ENCODE assay signal across 10 cellular contexts in the genomic region with DNA sequence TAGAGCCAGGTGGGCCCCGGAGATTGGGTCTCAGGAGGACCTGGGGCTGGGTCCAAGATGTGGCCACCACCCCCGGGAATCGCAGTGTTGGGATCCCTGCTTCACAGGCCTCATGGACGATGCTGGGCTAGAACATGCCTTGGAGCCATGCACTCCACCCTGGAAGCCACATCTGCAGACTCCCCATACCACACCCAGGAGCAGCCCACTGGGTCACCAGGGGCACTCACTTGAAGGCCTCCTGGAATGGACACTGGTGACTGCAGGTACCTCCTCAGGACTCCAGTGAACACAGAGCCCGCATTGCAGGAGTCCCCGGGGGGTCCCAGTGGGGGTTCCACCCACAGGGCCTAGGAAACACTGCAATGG. TPM values are rescaled to one million over a fixed set of nuclear protein-coding genes. Genes with fewer than 3 reads are reported as not detected.
A peak's percentile ranks its signal among the peaks of the same experiment; 100 is the strongest.
DNase-seq lines count a peak whose midpoint lies in the region; ATAC-seq and TF ChIP-seq lines count a peak whose summit lies in the region.
"Had no signal": no experiment of that assay in that cellular context is flagged by ENCODE, and none has a peak within 500 bp of the region (broad histone marks: within the 10 kb centered on the region; RNA-seq: fewer than 3 reads in every experiment).

No MANE protein-coding gene starts in this region.

- WGBS in IMR-90 (ENCODE audit: extremely low coverage in 2 of 2, insufficient read length in 1 of 2), 2 experiments = 67% methylated on average over 1 of the region's 6 CpGs; no CpG with 5 or more reads in 1 of the 2 experiments
- 40% methylated on average over 5 of the region's 6 CpGs for WGBS in mammary epithelial cell (ENCODE audit: low coverage, missing lambda C conversion rate)
- no CpG with 5 or more reads among the region's 6 CpGs for WGBS in neuronal stem cell (ENCODE audit: extremely low coverage in 2 of 2, insufficient read length in 2 of 2, insufficient replicate concordance in 1 of 2), 2 donors

- H3K36me3 ChIP-seq in IMR-90 (ENCODE audit: control insufficient read depth, insufficient read depth, low read length) = no peaks in the 10 kb centered on the region
- H3K36me3 ChIP-seq in mammary epithelial cell (ENCODE audit: insufficient read depth, low read length) = no peaks in the 10 kb centered on the region
- H3K36me3 ChIP-seq in neuronal stem cell (replicated peaks in 1 of 2; ENCODE audit: control insufficient read depth in 2 of 2, insufficient read depth in 2 of 2, low read length in 2 of 2) = peaks cover 15 to 16% of the 10 kb centered on the region in 2 donors

- peaks cover 23% of the 10 kb centered on the region for H3K4me1 Mint-ChIP-seq in T-helper 1 cell treated with Interleukin-12 subunit alpha and Interleukin-12 subunit beta and Interleukin-4 antibody, amounts not matched to agents 30 μg/mL and 1 μg/mL, for 36 hours (ENCODE audit: low read depth)

- H2BK120ac ChIP-seq in IMR-90 (ENCODE audit: low read depth, low read length) (no peak overlapping the region), neuronal stem cell (ENCODE audit: low read depth, low read length) (no peak overlapping the region)

- no peak overlapping the region; the same call in 1 of the 2 replicates for H4K91ac ChIP-seq in IMR-90 (ENCODE audit: insufficient read depth, low read depth, low read length)
- H4K91ac ChIP-seq in neuronal stem cell (ENCODE audit: low read depth, low read length, poor library complexity) = no peak overlapping the region

- H3K27ac Mint-ChIP-seq in T-helper 1 cell treated with Interleukin-12 subunit alpha and Interleukin-12 subunit beta and Interleukin-4 antibody, amounts not matched to agents 30 μg/mL and 1 μg/mL, for 36 hours = peak overlapping the region; percentile 87
- H3K27ac Mint-ChIP-seq: type B pancreatic cell had no signal

- H3K23ac ChIP-seq in IMR-90 (ENCODE audit: low read depth, low read length) (no peak overlapping the region), neuronal stem cell (ENCODE audit: low read depth, low read length, poor library complexity) (peak overlapping the region; percentile 99)

- no peaks in the 10 kb centered on the region for H3K79me2 ChIP-seq in mammary epithelial cell (ENCODE audit: insufficient read depth, low read length)

- CTCF ChIA-PET in IMR-90 (lab: Yijun Ruan, JAX) = no interaction called here
- CTCF ChIA-PET in mammary epithelial cell (lab: Charles Lee; ENCODE audit: low non-redundant PET) = no interaction called here

- H3K36me3 Mint-ChIP-seq in T-helper 1 cell treated with Interleukin-12 subunit alpha and Interleukin-12 subunit beta and Interleukin-4 antibody, amounts not matched to agents 30 μg/mL and 1 μg/mL, for 36 hours (ENCODE audit: low read depth) = no peaks in the 10 kb centered on the region
- H3K36me3 Mint-ChIP-seq: type B pancreatic cell had no signal

- H3K9ac ChIP-seq in IMR-90 (ENCODE audit: low read depth, low read length) (no peak overlapping the region), mammary epithelial cell (ENCODE audit: insufficient read depth, low read length) (no peak overlapping the region), neuronal stem cell (ENCODE audit: low read depth, low read length, poor library complexity) (no peak overlapping the region)
- H3K9ac ChIP-seq: KMS-11 had no signal

- TF ChIP-seq POLR2A in IMR-90 (IDR thresholded peaks at IDR 0.05; ENCODE audit: low read depth, low read length) = no peak

- no TSS peak for BruUV-seq in IMR-90 (replicated peaks; lab: Mats Ljungman, UMichigan)
- no TSS peak for BruUV-seq in mammary epithelial cell (replicated peaks; lab: Mats Ljungman, UMichigan)

- H3K27me3 Mint-ChIP-seq in T-helper 1 cell treated with Interleukin-12 subunit alpha and Interleukin-12 subunit beta and Interleukin-4 antibody, amounts not matched to agents 30 μg/mL and 1 μg/mL, for 36 hours (ENCODE audit: low read depth) = no peaks in the 10 kb centered on the region
- H3K27me3 Mint-ChIP-seq: type B pancreatic cell had no signal

- H3K18ac ChIP-seq in IMR-90 (ENCODE audit: low read depth, low read length) (no peak overlapping the region), neuronal stem cell (ENCODE audit: low read length) (peak overlapping the region; percentile 89)

- no peak for TF ChIP-seq RAD21 in IMR-90 (IDR thresholded peaks at IDR 0.05; ENCODE audit: low read length)

- H2BK5ac ChIP-seq in IMR-90 (ENCODE audit: low read depth, low read length, poor library complexity, severe bottlenecking) (no peak overlapping the region), neuronal stem cell (ENCODE audit: low read length) (peak overlapping the region; percentile 75)

- H4K5ac ChIP-seq in IMR-90 (ENCODE audit: low read depth, low read length) = peak overlapping the region; percentile 71

- no peaks in the 10 kb centered on the region for H3K9me1 ChIP-seq in IMR-90 (ENCODE audit: insufficient read depth, low read length)

- H3K4me3 ChIP-seq in IMR-90 (ENCODE audit: insufficient read depth, low read depth, low read length) = no peak overlapping the region
- peak overlapping the region in 1 of 3 experiments; percentile 14 for H3K4me3 ChIP-seq in mammary epithelial cell (replicated peaks in 1 of 3; ENCODE audit: insufficient read depth in 1 of 3, low read depth in 2 of 3, low read length in 3 of 3)
- no peak overlapping the region for H3K4me3 ChIP-seq in neuronal stem cell (ENCODE audit: low read length in 2 of 2)

- POLR2A ChIA-PET in IMR-90 (lab: Charles Lee; ENCODE audit: unreplicated experiment) = no interaction called here

- H2BK12ac ChIP-seq in neuronal stem cell (ENCODE audit: low read length) = peak overlapping the region; percentile 59

- DNase-seq in T-helper 1 cell (no peak), IMR-90 (no peak), mammary epithelial cell (no peak), neuronal stem cell (ENCODE audit: low spot score) (no peak), SW480 (ENCODE audit: low spot score) (no peak)

- no peaks in the 10 kb centered on the region for H3K9me3 ChIP-seq in IMR-90 (ENCODE audit: control insufficient read depth, insufficient read depth, low read length)
- H3K9me3 ChIP-seq in mammary epithelial cell (replicated peaks; ENCODE audit: insufficient read depth, low read length) = no peaks in the 10 kb centered on the region
- H3K9me3 ChIP-seq in neuronal stem cell (replicated peaks in 1 of 2; ENCODE audit: control insufficient read depth in 2 of 2, insufficient read depth in 1 of 2, low read depth in 1 of 2, low read length in 2 of 2) = no peaks in the 10 kb centered on the region

- H4K8ac ChIP-seq in IMR-90 (ENCODE audit: low read depth in 2 of 2, low read length in 2 of 2) (peak overlapping the region; percentile 46 to 84; a peak in 2 of 4 replicates), neuronal stem cell (ENCODE audit: low read depth, low read length) (no peak overlapping the region)

- dilution Hi-C loops in IMR-90 (cut with HindIII; ENCODE audit: low sequenced_read_pairs, unreplicated experiment) = no loop called here
- dilution Hi-C loops in mammary epithelial cell (cut with HindIII; ENCODE audit: low sequenced_read_pairs) = no loop called here

- H3K14ac ChIP-seq in IMR-90 (replicated peaks; ENCODE audit: low read depth, low read length) (no peak overlapping the region), neuronal stem cell (ENCODE audit: low read length) (no peak overlapping the region)

- H2AK5ac ChIP-seq in IMR-90 (ENCODE audit: low read depth, low read length) (no peak overlapping the region), neuronal stem cell (ENCODE audit: low read depth, low read length) (peak overlapping the region; percentile 89)

- intact Hi-C loops in IMR-90 (cut with micrococcal nuclease) (no loop called here), mammary epithelial cell (cut with micrococcal nuclease) (no loop called here)

- 0 out of 2 replicates have a peak overlapping the region, but pooled peaks have one; percentile 3 for H3K4ac ChIP-seq in IMR-90 (ENCODE audit: low read depth, low read length)
- H3K4ac ChIP-seq in neuronal stem cell (ENCODE audit: low read length) = peak overlapping the region; percentile 53

- no peak overlapping the region for H3K56ac ChIP-seq in IMR-90 (ENCODE audit: extremely low read depth, insufficient read depth, low read length)

- no peaks in the 10 kb centered on the region for H3K9me3 Mint-ChIP-seq in T-helper 1 cell treated with Interleukin-12 subunit alpha and Interleukin-12 subunit beta and Interleukin-4 antibody, amounts not matched to agents 30 μg/mL and 1 μg/mL, for 36 hours
- H3K9me3 Mint-ChIP-seq: type B pancreatic cell had no signal

- H2BK15ac ChIP-seq in IMR-90 (ENCODE audit: low read depth, low read length) (no peak overlapping the region), neuronal stem cell (ENCODE audit: low read length) (peak overlapping the region; percentile 96)

- H2AK9ac ChIP-seq in IMR-90 (replicated peaks; ENCODE audit: low read depth, low read length, poor library complexity) = peak overlapping the region; percentile 70

- H3K4me2 ChIP-seq in IMR-90 (ENCODE audit: low read depth, low read length) (peak overlapping the region; percentile 26; the same call in 1 of the 2 replicates), mammary epithelial cell (ENCODE audit: insufficient read depth, low read depth, low read length) (peak overlapping the region; percentile 16), neuronal stem cell (ENCODE audit: insufficient read depth, low read length, poor library complexity, severe bottlenecking) (no peak overlapping the region)
- H3K4me2 ChIP-seq: KMS-11 had no signal

- no peaks in the 10 kb centered on the region for H4K20me1 ChIP-seq in IMR-90 (ENCODE audit: insufficient read depth, low read length)
- H4K20me1 ChIP-seq in mammary epithelial cell (ENCODE audit: insufficient read depth, low read length) = no peaks in the 10 kb centered on the region

- peak overlapping the region; percentile 73 for H3K4me3 Mint-ChIP-seq in T-helper 1 cell treated with Interleukin-12 subunit alpha and Interleukin-12 subunit beta and Interleukin-4 antibody, amounts not matched to agents 30 μg/mL and 1 μg/mL, for 36 hours
- H3K4me3 Mint-ChIP-seq: type B pancreatic cell had no signal

- H3K27me3 ChIP-seq in IMR-90 (ENCODE audit: control insufficient read depth, insufficient read depth, low read length) (no peaks in the 10 kb centered on the region; the same call in 1 of the 2 replicates), mammary epithelial cell (ENCODE audit: insufficient read depth, low read length) (no peaks in the 10 kb centered on the region), neuronal stem cell (ENCODE audit: control insufficient read depth in 3 of 3, insufficient read depth in 3 of 3, low read depth in 1 of 3, low read length in 3 of 3) (no peaks in the 10 kb centered on the region)

- H3K27ac ChIP-seq in IMR-90 (ENCODE audit: insufficient read depth, low read length) (no peak overlapping the region), mammary epithelial cell (ENCODE audit: insufficient read depth, low read depth, low read length) (no peak overlapping the region), neuronal stem cell (replicated peaks; ENCODE audit: low read length) (no peak overlapping the region)
- H3K27ac ChIP-seq: KMS-11 had no signal

- H3K79me1 ChIP-seq in IMR-90 (ENCODE audit: low read depth in 1 of 2, low read length in 2 of 2) (no peaks in the 10 kb centered on the region), neuronal stem cell (ENCODE audit: low read depth, low read length) (peaks cover 26% of the 10 kb centered on the region)

- H2AFZ ChIP-seq in IMR-90 (replicated peaks; ENCODE audit: low read length, poor library complexity) = peak overlapping the region; percentile 90
- H2AFZ ChIP-seq in mammary epithelial cell (ENCODE audit: low read depth, low read length) = peak overlapping the region; percentile 68
- H2AFZ ChIP-seq in neuronal stem cell (ENCODE audit: low read length) = no peak overlapping the region

- no peak overlapping the region for H2BK20ac ChIP-seq in IMR-90 (ENCODE audit: low read depth, low read length)

- ATAC-seq in IMR-90 (ENCODE audit: low read depth) = no peak
- ATAC-seq in GM18520 (IDR thresholded peaks at IDR 0.05; ENCODE audit: unreplicated experiment) = no peak
- ATAC-seq in HG03378 (IDR thresholded peaks at IDR 0.05; ENCODE audit: unreplicated experiment) = no peak

- H3K4me1 ChIP-seq in IMR-90 (ENCODE audit: control insufficient read depth, insufficient read depth, low read length) = peaks cover 5% of the 10 kb centered on the region
- H3K4me1 ChIP-seq in mammary epithelial cell (ENCODE audit: insufficient read depth, low read length) = peaks cover 26% of the 10 kb centered on the region
- peaks cover 58 to 65% of the 10 kb centered on the region in 2 donors for H3K4me1 ChIP-seq in neuronal stem cell (ENCODE audit: control insufficient read depth in 2 of 2, insufficient read depth in 1 of 2, low read depth in 1 of 2, low read length in 2 of 2)

- no peak for TF ChIP-seq CTCF in IMR-90 (conservative IDR thresholded peaks at IDR 0.05; ENCODE audit: low read depth, low read length)
- no peak for TF ChIP-seq CTCF in mammary epithelial cell (conservative IDR thresholded peaks at IDR 0.05 in 1 of 2, IDR thresholded peaks at IDR 0.05 in 1 of 2; ENCODE audit: extremely low read depth in 1 of 2, insufficient read depth in 1 of 2, low read depth in 1 of 2, low read length in 2 of 2)

- in situ Hi-C loops in IMR-90 (cut with MboI; ENCODE audit: low sequenced_read_pairs) = no loop called here
- in situ Hi-C loops in mammary epithelial cell (cut with MboI; ENCODE audit: low sequenced_read_pairs in 2 of 2) = no loop called here

RNA-seq across cellular contexts. Expression of a gene that starts 25.0 kb away (rescaled TPM):
- total RNA-seq in IMR-90 (2012; rRNA removed) (0.18 and 0.28 TPM in 2 replicates), mammary epithelial cell (10 to 100 TPM in 1 of 2 donors, 1 to 10 TPM in 1; 3.8 to 10.5 TPM)
- polyA plus RNA-seq in IMR-90 (2012; rRNA removed) (0.94 and 1.2 TPM in 2 replicates), mammary epithelial cell (10.5 TPM)
- polyA plus RNA-seq in IMR-90 (2012; cell fraction: cytosol; rRNA removed) = 0.74 and 1.8 TPM in 2 replicates
- 0.83 and 1.5 TPM in 2 replicates for polyA plus RNA-seq in IMR-90 (2012; cell fraction: nucleus; rRNA removed; ENCODE audit: low replicate concordance)
- polyA minus RNA-seq in mammary epithelial cell = 2.4 TPM
- 23.2 TPM for polyA plus RNA-seq in neuronal stem cell (2013, experiment 1 of 2)
- polyA plus RNA-seq in neuronal stem cell (2013, experiment 2 of 2) = 22.9 TPM
